Comparison of ENCODE assay signal across 18 cellular contexts in the genomic region with DNA sequence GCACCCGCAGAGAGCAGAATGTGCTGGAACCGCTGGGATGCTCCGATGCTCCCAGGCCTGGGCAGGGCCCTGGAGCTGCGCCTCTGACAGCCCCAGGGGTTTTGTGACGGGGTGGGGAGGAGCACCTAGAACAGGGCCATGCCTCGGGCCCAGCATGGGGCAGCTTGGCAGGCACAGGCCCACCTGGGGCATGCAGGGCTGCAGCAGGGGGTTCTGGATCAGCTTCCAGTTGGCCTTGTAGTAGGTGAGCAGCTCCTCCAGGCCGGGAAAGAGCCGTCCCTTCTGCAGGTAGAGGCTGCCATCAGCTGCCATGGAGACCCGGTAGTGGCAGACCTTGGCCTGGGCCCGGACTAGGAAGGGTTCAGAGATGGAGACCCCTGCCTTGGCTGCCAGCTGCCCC. TPM values are rescaled to one million over a fixed set of nuclear protein-coding genes. Genes with fewer than 3 reads are reported as not detected.
DNase-seq lines count a peak whose midpoint lies in the region; ATAC-seq and TF ChIP-seq lines count a peak whose summit lies in the region.
"Had no signal": no experiment of that assay in that cellular context is flagged by ENCODE, and none has a peak within 500 bp of the region (broad histone marks: within the 10 kb centered on the region; RNA-seq: fewer than 3 reads in every experiment).

No MANE protein-coding gene starts in this region.

- ATAC-seq in GM18867 (IDR thresholded peaks at IDR 0.05; ENCODE audit: unreplicated experiment): no peak

- peak overlapping the region in 1 of 8 donors; percentile 43 for H3K4me3 ChIP-seq in spleen

- TF ChIP-seq POLR2A in spleen (IDR thresholded peaks at IDR 0.05): no peak

- H3K9me3 ChIP-seq in spleen: no peaks in the 10 kb centered on the region

- WGBS in spleen, 5 donors: 77 to 88% (median 82%) methylated on average over 3 to 10 of the region's 10 CpGs

- no peaks in the 10 kb centered on the region for H3K36me3 ChIP-seq in spleen

- H3K4me1 ChIP-seq in spleen: peaks cover 13 to 95% (median 67%) of the 10 kb centered on the region in 6 donors

- CTCF ChIA-PET in RWPE1 (lab: Yijun Ruan, JAX): interaction anchor here (0.9 to 1.3 kb wide), 2 partner anchors 155 to 234 kb away, joined by 3 read pairs; no protein-coding TSS in a partner anchor

- H3K27ac ChIP-seq in RWPE1 (peak overlapping the region; percentile 38), spleen (peak overlapping the region in 5 of 8 donors; percentile 69 to 88 (median 84))

- H3K27me3 ChIP-seq in spleen (replicated peaks in 1 of 7): peaks cover 0 to 21% (median 0%) of the 10 kb centered on the region in 7 donors

- intact Hi-C loops in spleen (cut with DNase I; ENCODE audit: low total_unique reads): no loop called here

- no peak for TF ChIP-seq CTCF in RWPE1 (conservative IDR thresholded peaks at IDR 0.05; ENCODE audit: low read depth)
- no peak for TF ChIP-seq CTCF in spleen (IDR thresholded peaks at IDR 0.05 in 8 of 11, conservative IDR thresholded peaks at IDR 0.05 in 3 of 11)

- peak; percentile 55 for DNase-seq in NCI-H345 (lab: John Stamatoyannopoulos, UW)
- no peak for DNase-seq in NCI-H345 treated with DMSO at 0.1 percent for 48 hours (lab: John Stamatoyannopoulos, UW; ENCODE audit: unreplicated experiment)
- no peak for DNase-seq in RWPE1 (ENCODE audit: low spot score)
- DNase-seq in spleen: no peak
- DNase-seq in T1000 (lab: John Stamatoyannopoulos, UW): no peak
- DNase-seq: 8988T; CD8-positive, alpha-beta memory T cell; DND-41; HFFc6; Kasumi-1; NCI-H1105 treated with DMSO at 0.1 percent for 48 hours; NCI-H187; NCI-H446; NCI-H69; NK-92 treated with Interleukin-12 subunit alpha and Interleukin-12 subunit beta, amount 100 ng/mL, for 24 hours had no signal

- POLR2A ChIA-PET in RWPE1 (lab: Yijun Ruan, JAX; ENCODE audit: low non-redundant PET): interaction anchor here (0.9 kb wide), 1 partner anchor 10 kb away, joined by 3 read pairs; no protein-coding TSS in a partner anchor

RNA-seq across cellular contexts. Expression of gene SRMS, which starts 4.4 kb away (rescaled TPM):
- 1 to 10 TPM in 4 of 7 donors, under 1 TPM in 1, not detected in 2; 0.46 to 1.5 (median 1.2) TPM for total RNA-seq in spleen
- under 1 TPM; 0.07 to 0.19 (median 0.12) TPM for polyA plus RNA-seq in spleen
- total RNA-seq: CD8-positive, alpha-beta memory T cell; HFFc6; SK-MEL-5 had no signal
- polyA plus RNA-seq: BJ; CD8-positive, alpha-beta memory T cell had no signal

RNA-seq across cellular contexts. Expression of gene PTK6, which starts 6.0 kb away (rescaled TPM):
- total RNA-seq in spleen: 1 to 10 TPM in 1 of 7 donors, under 1 TPM in 6; 0.20 to 1.0 (median 0.77) TPM
- under 1 TPM; 0.55 to 0.72 (median 0.64) TPM for polyA plus RNA-seq in spleen
- total RNA-seq: SK-MEL-5 had no signal

RNA-seq across cellular contexts. Expression of gene FNDC11, which starts 10.8 kb away (rescaled TPM):
- 1 to 10 TPM in 4 of 7 donors, under 1 TPM in 3; 0.33 to 2.0 (median 1.0) TPM for total RNA-seq in spleen
- 1 to 10 TPM in 1 of 3 donors, under 1 TPM in 2; 0.91 to 1.8 (median 0.98) TPM for polyA plus RNA-seq in spleen
- total RNA-seq: HFFc6, SK-MEL-5 had no signal
- polyA plus RNA-seq: CD8-positive, alpha-beta memory T cell had no signal

RNA-seq across cellular contexts. Expression of gene PPDPF, which starts 22.6 kb away (rescaled TPM):
- total RNA-seq in spleen: 100 to 1,000 TPM in 4 of 7 donors, 10 to 100 TPM in 3; 68.8 to 167 (median 105) TPM
- polyA plus RNA-seq in spleen: 100 to 1,000 TPM; 123 to 275 (median 186) TPM

RNA-seq across cellular contexts. Expression of gene HELZ2, which starts 30.9 kb away (rescaled TPM):
- total RNA-seq in spleen: 100 to 1,000 TPM in 1 of 7 donors, 10 to 100 TPM in 6; 56.5 to 120 (median 66.0) TPM
- 10 to 100 TPM in 1 of 3 donors, 1 to 10 TPM in 2; 4.3 to 21.2 (median 5.7) TPM for polyA plus RNA-seq in spleen
